In genomic region chr21:44047996-44048560, GRCh38 we compare ENCODE assay signal across 16 cellular contexts. TPM values are rescaled to one million over a fixed set of nuclear protein-coding genes. Genes with fewer than 3 reads are reported as not detected.
DNase-seq lines count a peak whose midpoint lies in the region; ATAC-seq and TF ChIP-seq lines count a peak whose summit lies in the region.
"Had no signal": no experiment of that assay in that cellular context is flagged by ENCODE, and none has a peak within 500 bp of the region (broad histone marks: within the 10 kb centered on the region; RNA-seq: fewer than 3 reads in every experiment).

No MANE protein-coding gene starts in this region.

- H3K4me1 ChIP-seq in BLaER1 treated with 17β-estradiol and CSF1 and Interleukin-3, amounts not matched to agents 10 nM and 100 nM = peaks cover 38 to 64% (median 55%) of the 10 kb centered on the region in 10 experiments
- no peaks in the 10 kb centered on the region for H3K4me1 ChIP-seq in CD8-positive, alpha-beta memory T cell (ENCODE audit: insufficient read depth, low read length)
- H3K4me1 ChIP-seq: SJSA1 had no signal

- intact Hi-C loops in dorsolateral prefrontal cortex (cut with DNase I) = loop anchor here in 1 of 2 donors (5.0 kb wide), 1 partner anchor 61 kb away; no protein-coding TSS in a partner anchor

- H3K4me2 ChIP-seq in BLaER1 treated with 17β-estradiol and CSF1 and Interleukin-3, amounts not matched to agents 10 nM and 100 nM = peak overlapping the region in 6 of 11 experiments; percentile 23 to 42 (median 30); a peak in 7 of 22 replicates

- no peak overlapping the region for H3K4me3 ChIP-seq in BLaER1 treated with 17β-estradiol and CSF1 and Interleukin-3, amounts not matched to agents 10 nM and 100 nM
- no peak overlapping the region for H3K4me3 ChIP-seq in CD8-positive, alpha-beta memory T cell (ENCODE audit: low read length)
- no peak overlapping the region for H3K4me3 ChIP-seq in dorsolateral prefrontal cortex
- H3K4me3 ChIP-seq: adrenal gland, lower lobe of right lung, SJSA1, tibial artery had no signal

- no peak overlapping the region for H3K9ac ChIP-seq in BLaER1 treated with 17β-estradiol and CSF1 and Interleukin-3, amounts not matched to agents 10 nM and 100 nM

- no peaks in the 10 kb centered on the region for H3K9me3 ChIP-seq in BLaER1 treated with 17β-estradiol and CSF1 and Interleukin-3, amounts not matched to agents 10 nM and 100 nM (replicated peaks in 1 of 11)
- H3K9me3 ChIP-seq in CD8-positive, alpha-beta memory T cell (ENCODE audit: low read length) = no peaks in the 10 kb centered on the region
- H3K9me3 ChIP-seq: adrenal gland, lower lobe of right lung, SJSA1, tibial artery had no signal

- H3K27me3 ChIP-seq in BLaER1 treated with 17β-estradiol and CSF1 and Interleukin-3, amounts not matched to agents 10 nM and 100 nM = no peaks in the 10 kb centered on the region
- no peaks in the 10 kb centered on the region for H3K27me3 ChIP-seq in CD8-positive, alpha-beta memory T cell (ENCODE audit: insufficient read depth, low read length, poor library complexity, severe bottlenecking)
- no peaks in the 10 kb centered on the region for H3K27me3 ChIP-seq in dorsolateral prefrontal cortex
- H3K27me3 ChIP-seq: adrenal gland, SJSA1, tibial artery had no signal

- H3K27ac Mint-ChIP-seq in CD8-positive, alpha-beta memory T cell = peak overlapping the region in 6 of 8 donors; percentile 24 to 78 (median 46)
- peak overlapping the region; percentile 6 to 56 for H3K27ac Mint-ChIP-seq in natural killer cell treated with Interleukin-12 subunit alpha and Interleukin-12 subunit beta and Interleukin-15 and Interleukin-18, amount 100 ng/mL, for 72 hours
- H3K27ac Mint-ChIP-seq: activated CD4-positive, alpha-beta memory T cell treated with anti-CD3 and anti-CD28 coated beads, Interleukin-2, amount 10 ng/mL, durations not matched to agents 7 days and 5 days; stimulated activated memory B cell treated with anti-CD40 and anti-IgM and Interleukin-4, amounts not matched to agents 10 μg/mL and 1 μg/mL and 100 μg/mL, for 72 hours had no signal

- peaks cover 67 to 99% (median 94%) of the 10 kb centered on the region in 11 experiments for H4K20me1 ChIP-seq in BLaER1 treated with 17β-estradiol and CSF1 and Interleukin-3, amounts not matched to agents 10 nM and 100 nM

- H3K36me3 ChIP-seq in BLaER1 treated with 17β-estradiol and CSF1 and Interleukin-3, amounts not matched to agents 10 nM and 100 nM = peaks cover 18 to 84% (median 45%) of the 10 kb centered on the region in 11 experiments
- H3K36me3 ChIP-seq in CD8-positive, alpha-beta memory T cell (ENCODE audit: insufficient read depth, low read length) = peaks cover 23% of the 10 kb centered on the region
- H3K36me3 ChIP-seq: adrenal gland had no signal

- POLR2A ChIA-PET in CD8-positive, alpha-beta memory T cell (lab: Charles Lee) = interaction anchor here (0.6 kb wide), 1 partner anchor 26 kb away, joined by 11 read pairs; no protein-coding TSS in a partner anchor

- H3K4me3 Mint-ChIP-seq in CD8-positive, alpha-beta memory T cell = no peak overlapping the region
- no peak overlapping the region for H3K4me3 Mint-ChIP-seq in natural killer cell treated with Interleukin-12 subunit alpha and Interleukin-12 subunit beta and Interleukin-15 and Interleukin-18, amount 100 ng/mL, for 72 hours
- H3K4me3 Mint-ChIP-seq: activated CD4-positive, alpha-beta memory T cell treated with anti-CD3 and anti-CD28 coated beads, Interleukin-2, amount 10 ng/mL, durations not matched to agents 7 days and 5 days; stimulated activated memory B cell treated with anti-CD40 and anti-IgM and Interleukin-4, amounts not matched to agents 10 μg/mL and 1 μg/mL and 100 μg/mL, for 72 hours had no signal

- no peak overlapping the region for H3K27ac ChIP-seq in BLaER1 treated with 17β-estradiol and CSF1 and Interleukin-3, amounts not matched to agents 10 nM and 100 nM
- no peak overlapping the region for H3K27ac ChIP-seq in CD8-positive, alpha-beta memory T cell (ENCODE audit: low read depth, low read length)
- H3K27ac ChIP-seq in dorsolateral prefrontal cortex = peak overlapping the region; percentile 1 to 99 (median 95)
- H3K27ac ChIP-seq: adrenal gland, lower lobe of right lung, SJSA1, tibial artery had no signal

- no peaks in the 10 kb centered on the region for H3K27me3 Mint-ChIP-seq in CD8-positive, alpha-beta memory T cell
- no peaks in the 10 kb centered on the region for H3K27me3 Mint-ChIP-seq in natural killer cell treated with Interleukin-12 subunit alpha and Interleukin-12 subunit beta and Interleukin-15 and Interleukin-18, amount 100 ng/mL, for 72 hours
- H3K27me3 Mint-ChIP-seq: activated CD4-positive, alpha-beta memory T cell treated with anti-CD3 and anti-CD28 coated beads, Interleukin-2, amount 10 ng/mL, durations not matched to agents 7 days and 5 days; stimulated activated memory B cell treated with anti-CD40 and anti-IgM and Interleukin-4, amounts not matched to agents 10 μg/mL and 1 μg/mL and 100 μg/mL, for 72 hours had no signal

- no peak for DNase-seq in CD8-positive, alpha-beta memory T cell
- DNase-seq in dorsolateral prefrontal cortex (no peak), NCI-H2107 (lab: John Stamatoyannopoulos, UW) (no peak)
- DNase-seq in natural killer cell treated with Interleukin-12 subunit alpha and Interleukin-12 subunit beta and Interleukin-15 and Interleukin-18, amount 100 ng/mL, for 72 hours (ENCODE audit: low spot score) = no peak
- DNase-seq: activated CD4-positive, alpha-beta memory T cell treated with anti-CD3 and anti-CD28 coated beads, Interleukin-2, amount 10 ng/mL, durations not matched to agents 7 days and 5 days; COR-L47; HCEC 1CT; lower lobe of right lung; NCI-H1694 treated with DMSO at 0.1 percent for 48 hours had no signal

- H3K4me1 Mint-ChIP-seq in CD8-positive, alpha-beta memory T cell = peaks cover 32 to 62% (median 35%) of the 10 kb centered on the region in 3 donors
- peaks cover 30 to 38% of the 10 kb centered on the region in 2 donors for H3K4me1 Mint-ChIP-seq in natural killer cell treated with Interleukin-12 subunit alpha and Interleukin-12 subunit beta and Interleukin-15 and Interleukin-18, amount 100 ng/mL, for 72 hours (ENCODE audit: low read depth in 2 of 2)

- peaks cover 2 to 73% (median 8%) of the 10 kb centered on the region in 3 donors for H3K36me3 Mint-ChIP-seq in CD8-positive, alpha-beta memory T cell
- peaks cover 6% of the 10 kb centered on the region for H3K36me3 Mint-ChIP-seq in natural killer cell treated with Interleukin-12 subunit alpha and Interleukin-12 subunit beta and Interleukin-15 and Interleukin-18, amount 100 ng/mL, for 72 hours

- no peak for ATAC-seq in natural killer cell treated with Interleukin-12 subunit alpha and Interleukin-12 subunit beta and Interleukin-15 and Interleukin-18, amount 100 ng/mL, for 72 hours
- ATAC-seq in HG03108 (IDR thresholded peaks at IDR 0.05; ENCODE audit: unreplicated experiment) (no peak), SK-N-SH treated with all-trans-retinoic acid at 6 μM for 48 hours (no peak)
- ATAC-seq: lower lobe of right lung; stimulated activated memory B cell treated with anti-CD40 and anti-IgM and Interleukin-4, amounts not matched to agents 10 μg/mL and 1 μg/mL and 100 μg/mL, for 72 hours had no signal

- TF ChIP-seq CTCF in dorsolateral prefrontal cortex (IDR thresholded peaks at IDR 0.05 in 54 of 56, conservative IDR thresholded peaks at IDR 0.05 in 2 of 56; ENCODE audit: low read depth in 1 of 56, partially characterized antibody in 56 of 56) = no peak

- no peaks in the 10 kb centered on the region for H3K9me3 Mint-ChIP-seq in CD8-positive, alpha-beta memory T cell
- H3K9me3 Mint-ChIP-seq in natural killer cell treated with Interleukin-12 subunit alpha and Interleukin-12 subunit beta and Interleukin-15 and Interleukin-18, amount 100 ng/mL, for 72 hours = no peaks in the 10 kb centered on the region
- H3K9me3 Mint-ChIP-seq: activated CD4-positive, alpha-beta memory T cell treated with anti-CD3 and anti-CD28 coated beads, Interleukin-2, amount 10 ng/mL, durations not matched to agents 7 days and 5 days; stimulated activated memory B cell treated with anti-CD40 and anti-IgM and Interleukin-4, amounts not matched to agents 10 μg/mL and 1 μg/mL and 100 μg/mL, for 72 hours had no signal

- CTCF ChIA-PET in CD8-positive, alpha-beta memory T cell (lab: Charles Lee) = no interaction called here

TF ChIP-seq in SK-N-SH treated with all-trans-retinoic acid at 6 μM for 48 hours, 23 proteins besides CTCF, POLR2A, EP300 and RAD21 (continues in another document):
- TF ChIP-seq PATZ1 (CRISPR knock-in tag; IDR thresholded peaks at IDR 0.05; ENCODE audit: borderline replicate concordance) (no peak), ZNF8 (CRISPR knock-in tag; IDR thresholded peaks at IDR 0.05) (no peak), ISL1 (CRISPR knock-in tag; IDR thresholded peaks at IDR 0.05) (no peak), ZNF70 (CRISPR knock-in tag; IDR thresholded peaks at IDR 0.05) (no peak), ZC3H10 (CRISPR knock-in tag; IDR thresholded peaks at IDR 0.05) (no peak)

RNA-seq across cellular contexts. Expression of gene TRAPPC10, which starts 36.0 kb away (rescaled TPM):
- 10 to 100 TPM; 50.0 to 54.7 TPM for total RNA-seq in CD8-positive, alpha-beta memory T cell
- polyA plus RNA-seq in CD8-positive, alpha-beta memory T cell = 45.1 TPM
- total RNA-seq in dorsolateral prefrontal cortex = 100 to 1,000 TPM in 1 of 120 experiments, 10 to 100 TPM in 119; 49.1 to 103 (median 69.3) TPM
- total RNA-seq in natural killer cell treated with Interleukin-12 subunit alpha and Interleukin-12 subunit beta and Interleukin-15 and Interleukin-18, amount 100 ng/mL, for 72 hours = 100 to 1,000 TPM in 1 of 2 donors, 10 to 100 TPM in 1; 90.3 to 148 TPM

RNA-seq across cellular contexts. Expression of gene PWP2, which starts 59.1 kb away (rescaled TPM):
- 10 to 100 TPM; 10.4 to 15.5 TPM for total RNA-seq in CD8-positive, alpha-beta memory T cell
- 13.2 TPM for polyA plus RNA-seq in CD8-positive, alpha-beta memory T cell
- total RNA-seq in dorsolateral prefrontal cortex = 10 to 100 TPM in 86 of 120 experiments, 1 to 10 TPM in 34; 1.7 to 49.2 (median 15.0) TPM
- total RNA-seq in natural killer cell treated with Interleukin-12 subunit alpha and Interleukin-12 subunit beta and Interleukin-15 and Interleukin-18, amount 100 ng/mL, for 72 hours = 10 to 100 TPM; 31.4 to 69.6 TPM

Comparison
In these comparisons a context has a peak if more than half of its experiments do, and no peak if none do; other contexts are left out.
1. H3K27ac ChIP-seq: peak in dorsolateral prefrontal cortex (59 of 59); none in BLaER1 treated with 17β-estradiol and CSF1 and Interleukin-3, amounts not matched to agents 10 nM and 100 nM (0 of 11) and CD8-positive, alpha-beta memory T cell (single experiment).